Comparison of ENCODE assay signal across 19 cellular contexts in the genomic region with DNA sequence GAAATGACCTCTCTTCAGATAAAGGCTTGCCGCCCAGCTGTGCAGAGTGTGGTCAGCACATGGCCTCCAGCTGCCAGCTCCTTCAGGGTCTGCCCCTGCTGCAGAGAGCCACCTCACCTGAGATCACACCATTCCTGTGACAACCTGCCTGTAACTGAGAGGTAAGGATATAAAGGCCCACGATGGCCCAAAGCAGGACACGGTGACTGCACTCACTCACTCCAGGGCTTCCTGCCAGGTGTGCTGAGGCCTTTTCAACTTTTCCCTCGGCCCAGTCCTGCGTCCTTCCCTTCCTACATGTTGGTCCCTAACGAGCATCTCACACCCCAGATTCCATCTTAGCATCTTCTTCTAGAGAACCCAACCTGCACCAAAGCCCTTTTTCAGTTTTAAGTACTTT. TPM values are rescaled to one million over a fixed set of nuclear protein-coding genes. Genes with fewer than 3 reads are reported as not detected.
A peak's percentile ranks its signal among the peaks of the same experiment; 100 is the strongest.
DNase-seq lines count a peak whose midpoint lies in the region; ATAC-seq, FAIRE-seq and TF ChIP-seq lines count a peak whose summit lies in the region.
"Had no signal": no experiment of that assay in that cellular context is flagged by ENCODE, and none has a peak within 500 bp of the region (broad histone marks: within the 10 kb centered on the region; RNA-seq: fewer than 3 reads in every experiment).

No MANE protein-coding gene starts in this region.

- H3K36me3 ChIP-seq in effector memory CD4-positive, alpha-beta T cell (ENCODE audit: control insufficient read depth, insufficient read depth, low read length) = no peaks in the 10 kb centered on the region
- no peaks in the 10 kb centered on the region for H3K36me3 ChIP-seq in thyroid gland
- H3K36me3 ChIP-seq: left lung, thoracic aorta had no signal

- H3K9me3 ChIP-seq in effector memory CD4-positive, alpha-beta T cell (ENCODE audit: control insufficient read depth, low read length) = no peaks in the 10 kb centered on the region
- no peaks in the 10 kb centered on the region for H3K9me3 ChIP-seq in thyroid gland
- H3K9me3 ChIP-seq: Caco-2, left lung, thoracic aorta had no signal

- H3K4me1 Mint-ChIP-seq in activated naive CD4-positive, alpha-beta T cell treated with anti-CD3 and anti-CD28 coated beads, Interleukin-2, amount 50 U/mL, for 24 hours = peaks cover 82% of the 10 kb centered on the region

- no peak overlapping the region for H3K4me3 Mint-ChIP-seq in activated naive CD4-positive, alpha-beta T cell treated with anti-CD3 and anti-CD28 coated beads, Interleukin-2, amount 50 U/mL, for 24 hours
- H3K4me3 Mint-ChIP-seq: H9 had no signal

- no peak for FAIRE-seq in frontal cortex (lab: Jason Lieb, UNC)
- FAIRE-seq: astrocyte had no signal

- peaks cover 7% of the 10 kb centered on the region for H3K36me3 Mint-ChIP-seq in activated naive CD4-positive, alpha-beta T cell treated with anti-CD3 and anti-CD28 coated beads, Interleukin-2, amount 50 U/mL, for 24 hours

- TF ChIP-seq POLR2A in thyroid gland (IDR thresholded peaks at IDR 0.05) = no peak

- H3K4me3 ChIP-seq in effector memory CD4-positive, alpha-beta T cell (ENCODE audit: insufficient read depth, low read depth, low read length, poor library complexity, severe bottlenecking) = no peak overlapping the region
- no peak overlapping the region for H3K4me3 ChIP-seq in thyroid gland (replicated peaks in 1 of 3)
- H3K4me3 ChIP-seq: left lung, thoracic aorta had no signal

- H3K27ac ChIP-seq in effector memory CD4-positive, alpha-beta T cell (ENCODE audit: insufficient read depth, low read length, poor library complexity, severe bottlenecking) = peak overlapping the region; percentile 28
- H3K27ac ChIP-seq in thyroid gland = no peak overlapping the region
- H3K27ac ChIP-seq: left lung, thoracic aorta had no signal

- H3K4me1 ChIP-seq in effector memory CD4-positive, alpha-beta T cell (ENCODE audit: control insufficient read depth, insufficient read depth, low read length, poor library complexity, severe bottlenecking) = peaks cover 44% of the 10 kb centered on the region
- no peaks in the 10 kb centered on the region for H3K4me1 ChIP-seq in thyroid gland
- H3K4me1 ChIP-seq: Caco-2 had no signal

- H3K9me3 Mint-ChIP-seq in activated naive CD4-positive, alpha-beta T cell treated with anti-CD3 and anti-CD28 coated beads, Interleukin-2, amount 50 U/mL, for 24 hours = no peaks in the 10 kb centered on the region
- H3K9me3 Mint-ChIP-seq: H9 had no signal

- H3K27me3 Mint-ChIP-seq in activated naive CD4-positive, alpha-beta T cell treated with anti-CD3 and anti-CD28 coated beads, Interleukin-2, amount 50 U/mL, for 24 hours = no peaks in the 10 kb centered on the region

- H3K27ac Mint-ChIP-seq in activated naive CD4-positive, alpha-beta T cell treated with anti-CD3 and anti-CD28 coated beads, Interleukin-2, amount 50 U/mL, for 24 hours = peak overlapping the region; percentile 73
- H3K27ac Mint-ChIP-seq: H9 had no signal

- no peak for DNase-seq in activated naive CD4-positive, alpha-beta T cell treated with Interleukin-2 at 50 U/mL for 16 hours
- DNase-seq in NCI-H69 (lab: John Stamatoyannopoulos, UW) = peak; percentile 2
- DNase-seq in effector memory CD4-positive, alpha-beta T cell = no peak
- DNase-seq in thyroid gland = peak; percentile 58 to 75
- no peak for DNase-seq in hippocampal formation (lab: John Stamatoyannopoulos, UW)
- no peak for DNase-seq in frontal cortex (ENCODE audit: low spot score in 2 of 2)
- DNase-seq: activated effector memory CD4-positive, alpha-beta T cell treated with Interleukin-2 at 50 U/mL for 16 hours; Caco-2; effector CD8-positive, alpha-beta T cell; H9; left lung; NCI-H1105; Right ventricle myocardium superior; stimulated activated CD4-positive, alpha-beta T cell treated with anti-CD3 and anti-CD28 coated beads, Interleukin-12 subunit alpha, Interleukin-12 subunit beta, amount 100 ng/mL, for 4 hours; SW 1271 had no signal

- 33 to 35% methylated on average over 6 of the region's 6 CpGs for WGBS in thyroid gland, 2 donors

- no peak for ATAC-seq in HG02885 (IDR thresholded peaks at IDR 0.05; ENCODE audit: poor library complexity, unreplicated experiment)

- intact Hi-C loops in thyroid gland (cut with DNase I) = no loop called here

- no peaks in the 10 kb centered on the region for H3K27me3 ChIP-seq in effector memory CD4-positive, alpha-beta T cell (replicated peaks; ENCODE audit: control insufficient read depth, insufficient read depth, low read length, poor library complexity, severe bottlenecking)
- H3K27me3 ChIP-seq in thyroid gland = no peaks in the 10 kb centered on the region
- H3K27me3 ChIP-seq: left lung had no signal

- TF ChIP-seq CTCF in thyroid gland (IDR thresholded peaks at IDR 0.05) = no peak

RNA-seq across cellular contexts. Expression of a gene that starts 36.2 kb away (rescaled TPM):
- total RNA-seq in thyroid gland (10 to 100 TPM; 11.0 to 25.8 (median 23.9) TPM), frontal cortex (101 TPM)

Comparison
In these comparisons a context has a peak if more than half of its experiments do, and no peak if none do; other contexts are left out.
1. DNase-seq: peak in NCI-H69 (single experiment) and thyroid gland (2 of 2); none in activated naive CD4-positive, alpha-beta T cell treated with Interleukin-2 at 50 U/mL for 16 hours (single experiment), effector memory CD4-positive, alpha-beta T cell (0 of 3), hippocampal formation (0 of 2) and frontal cortex (0 of 2).